ENCODE assay signal across 2 cellular contexts in genomic region chrX:99777912-99778311, GRCh38.
TF ChIP-seq lines count a peak whose summit lies in the region.

No MANE protein-coding gene starts in this region.

TF ChIP-seq in HepG2, 621 proteins besides CTCF, POLR2A, EP300 and RAD21:
- no peak for TF ChIP-seq ZNF704 (CRISPR knock-in tag; IDR thresholded peaks at IDR 0.05; ENCODE audit: borderline replicate concordance)
- no peak for TF ChIP-seq AHDC1 (CRISPR knock-in tag; IDR thresholded peaks at IDR 0.05; ENCODE audit: borderline replicate concordance)
- TF ChIP-seq TBL1XR1 (IDR thresholded peaks at IDR 0.05; ENCODE audit: borderline replicate concordance, low read length, partially characterized antibody) = no peak
- TF ChIP-seq ZNF337 (CRISPR knock-in tag; IDR thresholded peaks at IDR 0.05; ENCODE audit: borderline replicate concordance, low read depth) = no peak

TF ChIP-seq in WTC11, 78 proteins besides CTCF, POLR2A, EP300 and RAD21 (continued from another document):
- TF ChIP-seq HMGXB4 (CRISPR knock-in tag; IDR thresholded peaks at IDR 0.05) (no peak), CBFB (CRISPR knock-in tag; IDR thresholded peaks at IDR 0.05; ENCODE audit: low read depth) (no peak), ATF1 (CRISPR knock-in tag; IDR thresholded peaks at IDR 0.05) (no peak), NFATC4 (CRISPR knock-in tag; IDR thresholded peaks at IDR 0.05) (no peak), ZNF263 (CRISPR knock-in tag; IDR thresholded peaks at IDR 0.05; ENCODE audit: low read depth) (no peak), NFE2L1 (CRISPR knock-in tag; IDR thresholded peaks at IDR 0.05) (no peak), SOX15 (CRISPR knock-in tag; IDR thresholded peaks at IDR 0.05) (no peak), KAT7 (CRISPR knock-in tag; IDR thresholded peaks at IDR 0.05; ENCODE audit: borderline replicate concordance) (no peak), ZNF423 (CRISPR knock-in tag; IDR thresholded peaks at IDR 0.05) (no peak), TP53 (CRISPR knock-in tag; IDR thresholded peaks at IDR 0.05) (no peak), STAT6 (CRISPR knock-in tag; conservative IDR thresholded peaks at IDR 0.05; ENCODE audit: low read depth) (no peak), ZNF425 (CRISPR knock-in tag; conservative IDR thresholded peaks at IDR 0.05) (no peak), NR1H2 (CRISPR knock-in tag; IDR thresholded peaks at IDR 0.05) (no peak), MYBL2 (CRISPR knock-in tag; IDR thresholded peaks at IDR 0.05) (no peak), USF1 (CRISPR knock-in tag; IDR thresholded peaks at IDR 0.05) (no peak), ZNF232 (CRISPR knock-in tag; IDR thresholded peaks at IDR 0.05) (no peak), GTF2I (CRISPR knock-in tag; conservative IDR thresholded peaks at IDR 0.05) (no peak)
